In genomic region chr7:78224923-78225322, GRCh38 we compare ENCODE assay signal across 17 cellular contexts.
"Had no signal": no experiment of that assay in that cellular context is flagged by ENCODE, and none has a peak within 500 bp of the region (broad histone marks: within the 10 kb centered on the region; RNA-seq: fewer than 3 reads in every experiment).

No MANE protein-coding gene starts in this region.

- H3K36me3 ChIP-seq: brain microvascular endothelial cell, gastrocnemius medialis, ovary, upper lobe of right lung had no signal

- H3K27ac Mint-ChIP-seq: activated B cell treated with CpG ODN at 0.5 μM for 24 hours; activated CD8-positive, alpha-beta T cell treated with anti-CD3 and anti-CD28 coated beads, Interleukin-2, amount 10 ng/mL, durations not matched to agents 7 days and 5 days; activated naive CD4-positive, alpha-beta T cell treated with anti-CD3 and anti-CD28 coated beads for 36 hours; naive thymus-derived CD8-positive, alpha-beta T cell; stimulated activated memory B cell treated with anti-CD40 and anti-IgM and Interleukin-4, amounts not matched to agents 10 μg/mL and 1 μg/mL and 100 μg/mL, for 72 hours had no signal

- H3K4me3 Mint-ChIP-seq: activated B cell treated with CpG ODN at 0.5 μM for 24 hours; activated CD8-positive, alpha-beta T cell treated with anti-CD3 and anti-CD28 coated beads, Interleukin-2, amount 10 ng/mL, durations not matched to agents 7 days and 5 days; activated naive CD4-positive, alpha-beta T cell treated with anti-CD3 and anti-CD28 coated beads for 36 hours; activated T-cell treated with anti-CD3 and anti-CD28 coated beads, Interleukin-2, amount 50 U/mL, for 4 hours; naive thymus-derived CD8-positive, alpha-beta T cell; stimulated activated memory B cell treated with anti-CD40 and anti-IgM and Interleukin-4, amounts not matched to agents 10 μg/mL and 1 μg/mL and 100 μg/mL, for 72 hours had no signal

- H3K36me3 Mint-ChIP-seq: naive thymus-derived CD8-positive, alpha-beta T cell; stimulated activated memory B cell treated with anti-CD40 and anti-IgM and Interleukin-4, amounts not matched to agents 10 μg/mL and 1 μg/mL and 100 μg/mL, for 72 hours had no signal

- H3K4me3 ChIP-seq: gastrocnemius medialis, ovary, upper lobe of right lung had no signal

- H3K9me3 ChIP-seq: gastrocnemius medialis, ovary, upper lobe of right lung had no signal

- H3K4me1 ChIP-seq: gastrocnemius medialis had no signal

- H3K27me3 ChIP-seq: brain microvascular endothelial cell, gastrocnemius medialis, ovary, upper lobe of right lung had no signal

- DNase-seq: activated B cell treated with CpG ODN at 0.5 μM for 24 hours; activated CD4-positive, alpha-beta T cell treated with anti-CD3 and anti-CD28 coated beads for 4 hours; activated CD8-positive, alpha-beta T cell treated with anti-CD3 and anti-CD28 coated beads, Interleukin-2, amount 10 ng/mL, durations not matched to agents 7 days and 5 days; activated naive CD4-positive, alpha-beta T cell treated with anti-CD3 and anti-CD28 coated beads for 36 hours; activated T-cell treated with anti-CD3 and anti-CD28 coated beads, Interleukin-2, amount 50 U/mL, for 4 hours; brain microvascular endothelial cell; central memory CD4-positive, alpha-beta T cell; cortex of kidney; erythroblast; gastrocnemius medialis; head of caudate nucleus; mesendoderm; naive thymus-derived CD8-positive, alpha-beta T cell; stimulated activated CD4-positive, alpha-beta T cell treated with anti-CD3 and anti-CD28 coated beads, Interleukin-4, amount 100 ng/mL, for 4 hours; upper lobe of right lung had no signal

- H3K9me3 Mint-ChIP-seq: activated B cell treated with CpG ODN at 0.5 μM for 24 hours; activated T-cell treated with anti-CD3 and anti-CD28 coated beads, Interleukin-2, amount 50 U/mL, for 4 hours had no signal

- ATAC-seq: activated CD8-positive, alpha-beta T cell treated with anti-CD3 and anti-CD28 coated beads, Interleukin-2, amount 10 ng/mL, durations not matched to agents 7 days and 5 days; activated T-cell treated with anti-CD3 and anti-CD28 coated beads, Interleukin-2, amount 50 U/mL, for 4 hours; gastrocnemius medialis; naive thymus-derived CD8-positive, alpha-beta T cell had no signal

- H3K27ac ChIP-seq: brain microvascular endothelial cell, gastrocnemius medialis, ovary, upper lobe of right lung had no signal

- H3K4me1 Mint-ChIP-seq: activated B cell treated with CpG ODN at 0.5 μM for 24 hours; naive thymus-derived CD8-positive, alpha-beta T cell; stimulated activated memory B cell treated with anti-CD40 and anti-IgM and Interleukin-4, amounts not matched to agents 10 μg/mL and 1 μg/mL and 100 μg/mL, for 72 hours had no signal
